18 cellular contexts compared by ENCODE assay signal in the genomic region with DNA sequence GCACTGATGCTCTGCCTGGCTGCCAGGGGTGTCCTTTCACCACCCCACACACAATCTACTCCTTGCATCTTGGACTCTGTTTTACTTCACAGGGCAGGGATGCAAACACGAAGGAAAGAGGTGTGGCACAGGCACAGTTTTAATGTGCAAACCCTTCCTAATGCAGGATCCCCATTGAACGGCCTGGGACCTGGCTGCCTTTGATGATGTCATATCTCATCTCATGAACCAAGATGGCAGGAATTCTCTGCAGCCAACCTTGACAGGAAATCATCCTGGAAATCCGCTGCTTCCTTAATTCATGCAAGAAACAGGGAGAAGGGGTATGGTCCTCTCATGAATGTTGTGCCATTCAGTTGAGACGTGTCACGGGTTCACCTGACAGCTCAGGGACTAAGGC.
DNase-seq lines count a peak whose midpoint lies in the region; ATAC-seq and TF ChIP-seq lines count a peak whose summit lies in the region.
"Had no signal": no experiment of that assay in that cellular context is flagged by ENCODE, and none has a peak within 500 bp of the region (broad histone marks: within the 10 kb centered on the region; RNA-seq: fewer than 3 reads in every experiment).

No MANE protein-coding gene starts in this region.

- intact Hi-C loops in aorta (cut with DNase I) (no loop called here), posterior cingulate gyrus (cut with DNase I) (no loop called here), Caco-2 (cut with micrococcal nuclease; ENCODE audit: unreplicated experiment) (no loop called here)

- H3K4me3 ChIP-seq in aorta (ENCODE audit: low read length in 2 of 2) = no peak overlapping the region
- no peak overlapping the region for H3K4me3 ChIP-seq in Caco-2 (ENCODE audit: low read depth, low read length)
- H3K4me3 ChIP-seq: body of pancreas, SK-N-MC had no signal

- TF ChIP-seq CTCF in Caco-2 (IDR thresholded peaks at IDR 0.05; ENCODE audit: insufficient read depth in 1 of 2, low read depth in 1 of 2, low read length in 1 of 2, severe bottlenecking in 1 of 2, unreplicated experiment in 1 of 2) = no peak

- H3K27ac Mint-ChIP-seq in activated naive CD8-positive, alpha-beta T cell = no peak overlapping the region
- no peak overlapping the region for H3K27ac Mint-ChIP-seq in activated naive CD8-positive, alpha-beta T cell treated with anti-CD3 and anti-CD28 coated beads for 36 hours
- H3K27ac Mint-ChIP-seq in activated naive CD8-positive, alpha-beta T cell treated with anti-CD3 and anti-CD28 coated beads, Interleukin-2, amount 50 U/mL, for 24 hours = no peak overlapping the region
- H3K27ac Mint-ChIP-seq in immature natural killer cell (no peak overlapping the region), Caco-2 (ENCODE audit: unreplicated experiment) (no peak overlapping the region)
- H3K27ac Mint-ChIP-seq: endodermal cell had no signal

- no TSS peak for BruUV-seq in Caco-2 (replicated peaks; lab: Mats Ljungman, UMichigan)

- H3K9me3 ChIP-seq in aorta (ENCODE audit: control insufficient read depth, low read length) (no peaks in the 10 kb centered on the region), Caco-2 (no peaks in the 10 kb centered on the region)
- H3K9me3 ChIP-seq: body of pancreas, vagina had no signal

- CTCF ChIA-PET in Caco-2 (lab: Charles Lee) = no interaction called here

- H3K27me3 Mint-ChIP-seq in activated naive CD8-positive, alpha-beta T cell = no peaks in the 10 kb centered on the region
- H3K27me3 Mint-ChIP-seq in activated naive CD8-positive, alpha-beta T cell treated with anti-CD3 and anti-CD28 coated beads for 36 hours = no peaks in the 10 kb centered on the region
- no peaks in the 10 kb centered on the region for H3K27me3 Mint-ChIP-seq in activated naive CD8-positive, alpha-beta T cell treated with anti-CD3 and anti-CD28 coated beads, Interleukin-2, amount 50 U/mL, for 24 hours
- H3K27me3 Mint-ChIP-seq in immature natural killer cell (ENCODE audit: low read depth in 3 of 3) (peaks cover 0 to 3% (median 0%) of the 10 kb centered on the region in 3 donors), Caco-2 (ENCODE audit: insufficient read depth, unreplicated experiment) (no peaks in the 10 kb centered on the region)
- H3K27me3 Mint-ChIP-seq: activated naive CD8-positive, alpha-beta T cell treated with anti-CD3 and anti-CD28 coated beads, Interleukin-2, amount 10 ng/mL, durations not matched to agents 7 days and 5 days; CD4-positive, CD25-positive, alpha-beta regulatory T cell had no signal

- ATAC-seq in activated naive CD8-positive, alpha-beta T cell treated with anti-CD3 and anti-CD28 coated beads, Interleukin-2, amount 50 U/mL, for 24 hours = no peak
- no peak for ATAC-seq in aorta (ENCODE audit: low FRiP score)

- 92 to 96% methylated on average over 5 of the region's 5 CpGs for WGBS in aorta, 2 donors

- H3K36me3 ChIP-seq in aorta (ENCODE audit: control insufficient read depth in 1 of 2, insufficient read depth in 2 of 2, low read length in 1 of 2) = peaks cover 0 to 1% of the 10 kb centered on the region in 2 donors
- H3K36me3 ChIP-seq in Caco-2 (ENCODE audit: control insufficient read depth, insufficient read depth, low read length) = no peaks in the 10 kb centered on the region
- H3K36me3 ChIP-seq: vagina had no signal

- H3K27me3 ChIP-seq in aorta (ENCODE audit: control insufficient read depth in 1 of 2, insufficient read depth in 2 of 2, low read length in 1 of 2) (no peaks in the 10 kb centered on the region), Caco-2 (replicated peaks; ENCODE audit: control insufficient read depth, insufficient read depth, low read length) (no peaks in the 10 kb centered on the region)
- H3K27me3 ChIP-seq: body of pancreas, vagina had no signal

- H3K4me1 ChIP-seq in aorta (ENCODE audit: control insufficient read depth in 1 of 2, insufficient read depth in 2 of 2, low read length in 2 of 2) (no peaks in the 10 kb centered on the region), Caco-2 (no peaks in the 10 kb centered on the region)
- H3K4me1 ChIP-seq: body of pancreas had no signal

- DNase-seq in activated naive CD8-positive, alpha-beta T cell treated with anti-CD3 and anti-CD28 coated beads for 36 hours = no peak
- no peak for DNase-seq in activated naive CD8-positive, alpha-beta T cell treated with anti-CD3 and anti-CD28 coated beads, Interleukin-2, amount 50 U/mL, for 24 hours
- DNase-seq in immature natural killer cell (no peak), aorta (no peak), posterior cingulate gyrus (no peak), Caco-2 (no peak), 8988T (no peak)
- DNase-seq: activated CD4-positive, CD25-positive, alpha-beta regulatory T cell treated with anti-CD3 and anti-CD28 coated beads, Interleukin-2, amount 50 U/mL, for 72 hours; activated naive CD8-positive, alpha-beta T cell treated with anti-CD3 and anti-CD28 coated beads, Interleukin-2, amount 10 ng/mL, durations not matched to agents 7 days and 5 days; body of pancreas; CD4-positive, CD25-positive, alpha-beta regulatory T cell; H7; NCI-H2081 treated with DMSO at 0.1 percent for 48 hours; NCI-H510A treated with DMSO at 0.1 percent for 48 hours had no signal

- H3K9me3 Mint-ChIP-seq in activated naive CD8-positive, alpha-beta T cell (ENCODE audit: low read depth) = no peaks in the 10 kb centered on the region
- no peaks in the 10 kb centered on the region for H3K9me3 Mint-ChIP-seq in activated naive CD8-positive, alpha-beta T cell treated with anti-CD3 and anti-CD28 coated beads for 36 hours
- H3K9me3 Mint-ChIP-seq in activated naive CD8-positive, alpha-beta T cell treated with anti-CD3 and anti-CD28 coated beads, Interleukin-2, amount 50 U/mL, for 24 hours = no peaks in the 10 kb centered on the region
- no peaks in the 10 kb centered on the region for H3K9me3 Mint-ChIP-seq in immature natural killer cell
- H3K9me3 Mint-ChIP-seq in Caco-2 (ENCODE audit: unreplicated experiment) = no peaks in the 10 kb centered on the region
- H3K9me3 Mint-ChIP-seq: activated naive CD8-positive, alpha-beta T cell treated with anti-CD3 and anti-CD28 coated beads, Interleukin-2, amount 10 ng/mL, durations not matched to agents 7 days and 5 days; endodermal cell had no signal

- H3K4me1 Mint-ChIP-seq in activated naive CD8-positive, alpha-beta T cell (ENCODE audit: low read depth) = peaks cover 14% of the 10 kb centered on the region
- H3K4me1 Mint-ChIP-seq in activated naive CD8-positive, alpha-beta T cell treated with anti-CD3 and anti-CD28 coated beads for 36 hours = peaks cover 9% of the 10 kb centered on the region
- peaks cover 13% of the 10 kb centered on the region for H3K4me1 Mint-ChIP-seq in activated naive CD8-positive, alpha-beta T cell treated with anti-CD3 and anti-CD28 coated beads, Interleukin-2, amount 50 U/mL, for 24 hours
- peaks cover 11% of the 10 kb centered on the region in 2 donors for H3K4me1 Mint-ChIP-seq in immature natural killer cell
- no peaks in the 10 kb centered on the region for H3K4me1 Mint-ChIP-seq in Caco-2 (ENCODE audit: low read depth, unreplicated experiment)

- H3K27ac ChIP-seq in aorta (ENCODE audit: low read depth in 1 of 2, low read length in 2 of 2) = no peak overlapping the region
- H3K27ac ChIP-seq: body of pancreas, SK-N-MC, vagina had no signal

- H3K4me3 Mint-ChIP-seq in activated naive CD8-positive, alpha-beta T cell = peak overlapping the region; percentile 79
- no peak overlapping the region for H3K4me3 Mint-ChIP-seq in activated naive CD8-positive, alpha-beta T cell treated with anti-CD3 and anti-CD28 coated beads for 36 hours
- H3K4me3 Mint-ChIP-seq in activated naive CD8-positive, alpha-beta T cell treated with anti-CD3 and anti-CD28 coated beads, Interleukin-2, amount 50 U/mL, for 24 hours = peak overlapping the region; percentile 66
- H3K4me3 Mint-ChIP-seq in immature natural killer cell (peak overlapping the region in 3 of 5 donors; percentile 66 to 86 (median 79)), Caco-2 (ENCODE audit: unreplicated experiment) (no peak overlapping the region)

- H3K36me3 Mint-ChIP-seq in activated naive CD8-positive, alpha-beta T cell = peaks cover 11% of the 10 kb centered on the region
- H3K36me3 Mint-ChIP-seq in activated naive CD8-positive, alpha-beta T cell treated with anti-CD3 and anti-CD28 coated beads for 36 hours = peaks cover 3% of the 10 kb centered on the region
- H3K36me3 Mint-ChIP-seq in activated naive CD8-positive, alpha-beta T cell treated with anti-CD3 and anti-CD28 coated beads, Interleukin-2, amount 50 U/mL, for 24 hours (ENCODE audit: low read depth) = no peaks in the 10 kb centered on the region
- H3K36me3 Mint-ChIP-seq in immature natural killer cell (peaks cover 0 to 9% (median 0%) of the 10 kb centered on the region in 3 donors), Caco-2 (ENCODE audit: insufficient read depth, unreplicated experiment) (peaks cover 6% of the 10 kb centered on the region)

- POLR2A ChIA-PET in Caco-2 (lab: Charles Lee) = no interaction called here

Comparison
In these comparisons a context has a peak if more than half of its experiments do, and no peak if none do; other contexts are left out.
1. H3K4me3 Mint-ChIP-seq: peak in activated naive CD8-positive, alpha-beta T cell (single experiment), activated naive CD8-positive, alpha-beta T cell treated with anti-CD3 and anti-CD28 coated beads, Interleukin-2, amount 50 U/mL, for 24 hours (single experiment) and immature natural killer cell (3 of 5); none in activated naive CD8-positive, alpha-beta T cell treated with anti-CD3 and anti-CD28 coated beads for 36 hours (single experiment) and Caco-2 (single experiment).